In genomic region chr17:28949185-28950016, GRCh38 we compare ENCODE assay signal across 3 cellular contexts.
TF ChIP-seq lines count a peak whose summit lies in the region.

No MANE protein-coding gene starts in this region.

TF ChIP-seq in A549, 52 proteins besides CTCF, POLR2A, EP300 and RAD21 (continued from another document and continues in another):
- TF ChIP-seq BCL3 (IDR thresholded peaks at IDR 0.05) (no peak), RCOR1 (IDR thresholded peaks at IDR 0.05; ENCODE audit: low read depth, low read length) (no peak), POLR2AphosphoS2 (conservative IDR thresholded peaks at IDR 0.05; ENCODE audit: low read length) (no peak), JUN (IDR thresholded peaks at IDR 0.05) (peak; percentile 66 to 71; a peak in 4 of 5 replicates), PBX3 (IDR thresholded peaks at IDR 0.05) (no peak), FOSB (CRISPR knock-in tag; IDR thresholded peaks at IDR 0.05) (no peak), RNF2 (IDR thresholded peaks at IDR 0.05; ENCODE audit: borderline replicate concordance, low read depth) (no peak; the same call in 1 of the 2 replicates), HEYL (CRISPR knock-in tag; IDR thresholded peaks at IDR 0.05) (no peak), NFE2L2 (conservative IDR thresholded peaks at IDR 0.05; ENCODE audit: low read length) (no peak), CEBPB (IDR thresholded peaks at IDR 0.05) (peak; percentile 45 to 63; a peak in 2 of 4 replicates), USF2 (IDR thresholded peaks at IDR 0.05) (no peak), EHF (CRISPR knock-in tag; IDR thresholded peaks at IDR 0.05) (no peak), MAX (IDR thresholded peaks at IDR 0.05) (peak; percentile 37; the same call in 1 of the 2 replicates), EHMT2 (IDR thresholded peaks at IDR 0.05; ENCODE audit: low read depth) (no peak), SMC3 (IDR thresholded peaks at IDR 0.05) (no peak), CBX8 (IDR thresholded peaks at IDR 0.05) (no peak), HMGXB4 (CRISPR knock-in tag; IDR thresholded peaks at IDR 0.05; ENCODE audit: borderline replicate concordance) (no peak), TFCP2L1 (CRISPR knock-in tag; IDR thresholded peaks at IDR 0.05) (no peak), KDM1A (IDR thresholded peaks at IDR 0.05; ENCODE audit: low read depth) (no peak)

TF ChIP-seq in GM23338, 12 proteins besides CTCF, POLR2A, EP300 and RAD21 (continued from another document):
- no peak for TF ChIP-seq NANOG (IDR thresholded peaks at IDR 0.05; ENCODE audit: borderline replicate concordance)
- no peak for TF ChIP-seq POLR2AphosphoS5 (IDR thresholded peaks at IDR 0.05; ENCODE audit: low read depth)
- TF ChIP-seq ZNF462 (CRISPR knock-in tag; IDR thresholded peaks at IDR 0.05): no peak
- TF ChIP-seq EZH2phosphoT487 (IDR thresholded peaks at IDR 0.05; ENCODE audit: unreplicated experiment): no peak
- no peak for TF ChIP-seq EZH2 (IDR thresholded peaks at IDR 0.05; ENCODE audit: low read depth, unreplicated experiment)
- TF ChIP-seq ZNF331 (CRISPR knock-in tag; IDR thresholded peaks at IDR 0.05; ENCODE audit: low read depth): no peak
- TF ChIP-seq STAT1 (IDR thresholded peaks at IDR 0.05; ENCODE audit: unreplicated experiment): no peak
- no peak for TF ChIP-seq JUNB (IDR thresholded peaks at IDR 0.05; ENCODE audit: unreplicated experiment)
- no peak for TF ChIP-seq REST (IDR thresholded peaks at IDR 0.05; ENCODE audit: unreplicated experiment)
- TF ChIP-seq CREB1 (CRISPR knock-in tag; IDR thresholded peaks at IDR 0.05; ENCODE audit: low read depth): no peak

TF ChIP-seq in PFSK-1, 5 proteins besides CTCF, POLR2A, EP300 and RAD21 (continued from another document):
- no peak for TF ChIP-seq REST (IDR thresholded peaks at IDR 0.05; ENCODE audit: insufficient read depth in 1 of 2, low read depth in 2 of 2, low read length in 2 of 2)
- TF ChIP-seq TAF1 (IDR thresholded peaks at IDR 0.05; ENCODE audit: borderline replicate concordance, insufficient read depth, low read length): no peak
- no peak for TF ChIP-seq POLR2AphosphoS5 (IDR thresholded peaks at IDR 0.05; ENCODE audit: low read depth, low read length)
- 0 out of 2 replicates have a peak, but pooled peaks have one; percentile 44 for TF ChIP-seq SIN3A (IDR thresholded peaks at IDR 0.05; ENCODE audit: borderline replicate concordance, insufficient read depth, low read length)
TF ChIP-seq in PFSK-1: peak in this region for 1.
